ENCODE assay signal across 26 cellular contexts in genomic region chr16:87320510-87321227, GRCh38.
"Had no signal": no experiment of that assay in that cellular context is flagged by ENCODE, and none has a peak within 500 bp of the region (broad histone marks: within the 10 kb centered on the region; RNA-seq: fewer than 3 reads in every experiment).

No MANE protein-coding gene starts in this region.

- H3K9me3 Mint-ChIP-seq: activated CD4-positive, alpha-beta memory T cell treated with anti-CD3 and anti-CD28 coated beads for 36 hours; activated CD4-positive, alpha-beta T cell treated with anti-CD3 and anti-CD28 coated beads, Interleukin-2, amount 10 ng/mL, durations not matched to agents 24 days and 14 days; activated naive CD4-positive, alpha-beta T cell treated with anti-CD3 and anti-CD28 coated beads, Interleukin-2, amount 50 U/mL, for 24 hours; activated naive CD8-positive, alpha-beta T cell treated with anti-CD3 and anti-CD28 coated beads, Interleukin-2, amount 50 U/mL, for 24 hours; activated T-helper 2 cell treated with anti-CD3 and anti-CD28 coated beads, Interferon-gamma antibody, Interleukin-2, Interleukin-4, amounts not matched to agents 10 μg/mL and 5 μg/mL and 100 μg/mL, durations not matched to agents 14 hours and 24 hours and 36 hours; central memory CD8-positive, alpha-beta T cell; effector memory CD8-positive, alpha-beta T cell; nephron progenitor cell had no signal

- ATAC-seq: activated naive CD8-positive, alpha-beta T cell treated with anti-CD3 and anti-CD28 coated beads, Interleukin-2, amount 50 U/mL, for 24 hours; effector memory CD8-positive, alpha-beta T cell; gastrocnemius medialis; left colon had no signal

- H3K27me3 ChIP-seq: dorsolateral prefrontal cortex, gastrocnemius medialis, hepatocyte, neutrophil, ovary, transverse colon had no signal

- H3K9me3 ChIP-seq: gastrocnemius medialis, neutrophil, ovary, prostate gland, transverse colon had no signal

- H3K4me3 Mint-ChIP-seq: activated CD4-positive, alpha-beta memory T cell treated with anti-CD3 and anti-CD28 coated beads for 36 hours; activated CD4-positive, alpha-beta T cell treated with anti-CD3 and anti-CD28 coated beads, Interleukin-2, amount 10 ng/mL, durations not matched to agents 24 days and 14 days; activated naive CD4-positive, alpha-beta T cell treated with anti-CD3 and anti-CD28 coated beads, Interleukin-2, amount 50 U/mL, for 24 hours; activated naive CD8-positive, alpha-beta T cell treated with anti-CD3 and anti-CD28 coated beads, Interleukin-2, amount 50 U/mL, for 24 hours; central memory CD8-positive, alpha-beta T cell; effector memory CD8-positive, alpha-beta T cell; nephron progenitor cell had no signal

- H3K4me3 ChIP-seq: coronary artery, dorsolateral prefrontal cortex, gastrocnemius medialis, hepatocyte, ovary, prostate gland, transverse colon had no signal

- H3K36me3 Mint-ChIP-seq: activated naive CD4-positive, alpha-beta T cell treated with anti-CD3 and anti-CD28 coated beads, Interleukin-2, amount 50 U/mL, for 24 hours had no signal

- H3K27me3 Mint-ChIP-seq: activated CD4-positive, alpha-beta memory T cell treated with anti-CD3 and anti-CD28 coated beads for 36 hours; activated CD4-positive, alpha-beta T cell treated with anti-CD3 and anti-CD28 coated beads, Interleukin-2, amount 10 ng/mL, durations not matched to agents 24 days and 14 days; activated naive CD4-positive, alpha-beta T cell treated with anti-CD3 and anti-CD28 coated beads, Interleukin-2, amount 50 U/mL, for 24 hours; activated naive CD8-positive, alpha-beta T cell treated with anti-CD3 and anti-CD28 coated beads, Interleukin-2, amount 50 U/mL, for 24 hours; central memory CD8-positive, alpha-beta T cell; effector memory CD8-positive, alpha-beta T cell had no signal

- H3K36me3 ChIP-seq: gastrocnemius medialis, neutrophil, ovary, prostate gland, transverse colon had no signal

- H3K27ac Mint-ChIP-seq: activated CD4-positive, alpha-beta memory T cell treated with anti-CD3 and anti-CD28 coated beads for 36 hours; activated CD4-positive, alpha-beta T cell treated with anti-CD3 and anti-CD28 coated beads, Interleukin-2, amount 10 ng/mL, durations not matched to agents 24 days and 14 days; activated T-helper 2 cell treated with anti-CD3 and anti-CD28 coated beads, Interferon-gamma antibody, Interleukin-2, Interleukin-4, amounts not matched to agents 10 μg/mL and 5 μg/mL and 100 μg/mL, durations not matched to agents 14 hours and 24 hours and 36 hours; effector memory CD8-positive, alpha-beta T cell had no signal

- H3K27ac ChIP-seq: coronary artery, hepatocyte, neutrophil, ovary, prostate gland, transverse colon had no signal

- DNase-seq: activated CD4-positive, alpha-beta memory T cell treated with anti-CD3 and anti-CD28 coated beads for 36 hours; activated CD4-positive, alpha-beta T cell treated with anti-CD3 and anti-CD28 coated beads, Interleukin-2, amount 10 ng/mL, durations not matched to agents 24 days and 14 days; activated CD4-positive, CD25-positive, alpha-beta regulatory T cell treated with anti-CD3 and anti-CD28 coated beads, Interleukin-2, amount 50 U/mL, for 72 hours; activated CD8-positive, alpha-beta memory T cell treated with anti-CD3 and anti-CD28 coated beads, Interleukin-2, amount 50 U/mL, for 4 hours; activated naive CD8-positive, alpha-beta T cell treated with anti-CD3 and anti-CD28 coated beads, Interleukin-2, amount 50 U/mL, for 24 hours; activated T-cell treated with anti-CD3 and anti-CD28 coated beads, Interleukin-2, amount 50 U/mL, for 1 hour; amygdala; effector memory CD8-positive, alpha-beta T cell; erythroblast; gastrocnemius medialis; left colon; mammary epithelial cell; nephron progenitor cell; retina; stimulated activated naive CD4-positive, alpha-beta T cell; T1000; transverse colon had no signal
